In genomic region chr14:23569443-23570151, GRCh38 we compare ENCODE assay signal across 10 cellular contexts. TPM values are rescaled to one million over a fixed set of nuclear protein-coding genes. Genes with fewer than 3 reads are reported as not detected.
DNase-seq lines count a peak whose midpoint lies in the region; ATAC-seq and TF ChIP-seq lines count a peak whose summit lies in the region.
"Had no signal": no experiment of that assay in that cellular context is flagged by ENCODE, and none has a peak within 500 bp of the region (broad histone marks: within the 10 kb centered on the region; RNA-seq: fewer than 3 reads in every experiment).

No MANE protein-coding gene starts in this region.

- no peaks in the 10 kb centered on the region for H3K9me2 ChIP-seq in OCI-LY7 (ENCODE audit: insufficient read depth, low read length)

- BruUV-seq in OCI-LY7 (replicated peaks; lab: Mats Ljungman, UMichigan), result no TSS peak

- intact Hi-C loops in cardiac septum (cut with DNase I) (no loop called here), OCI-LY7 (cut with micrococcal nuclease; ENCODE audit: unreplicated experiment) (loop anchor here (10.0 kb wide), 1 partner anchor 795 kb away; the partner anchor contains the start of gene NFATC4)

- no peaks in the 10 kb centered on the region for H3K27me3 ChIP-seq in cardiac muscle cell

- no peaks in the 10 kb centered on the region for H3K36me3 ChIP-seq in cardiac muscle cell
- peaks cover 17% of the 10 kb centered on the region; the same call in 1 of the 2 replicates for H3K36me3 ChIP-seq in OCI-LY7 (ENCODE audit: insufficient read depth, low read length)
- H3K36me3 ChIP-seq: gastrocnemius medialis had no signal

- ATAC-seq in GM19351 (IDR thresholded peaks at IDR 0.05; ENCODE audit: unreplicated experiment), result no peak
- ATAC-seq: gastrocnemius medialis had no signal

- CTCF ChIA-PET in OCI-LY7 (lab: Charles Lee; ENCODE audit: unreplicated experiment), result interaction anchor here (1.2 kb wide), 1 partner anchor 26 kb away, joined by 3 read pairs; no protein-coding TSS in a partner anchor

- H3K4me1 ChIP-seq in cardiac muscle cell (ENCODE audit: low read depth) (peaks cover 14% of the 10 kb centered on the region), OCI-LY7 (ENCODE audit: insufficient read depth, low read length, poor library complexity, severe bottlenecking) (peaks cover 29% of the 10 kb centered on the region)
- H3K4me1 ChIP-seq: gastrocnemius medialis had no signal

- H2AFZ ChIP-seq in OCI-LY7 (ENCODE audit: low read length), result peak overlapping the region; percentile 37; the same call in 1 of the 2 replicates

- H3K9me3 ChIP-seq in cardiac muscle cell (ENCODE audit: low read depth) (no peaks in the 10 kb centered on the region), OCI-LY7 (ENCODE audit: low read length) (no peaks in the 10 kb centered on the region)
- H3K9me3 ChIP-seq: gastrocnemius medialis had no signal

- peak; percentile 25 to 35 for DNase-seq in cardiac muscle cell (ENCODE audit: low read depth in 1 of 2, low spot score in 1 of 2)
- no peak for DNase-seq in cardiac septum (ENCODE audit: low spot score)
- no peak for DNase-seq in OCI-LY7 (ENCODE audit: low spot score)
- no peak for DNase-seq in epithelial cell of proximal tubule (ENCODE audit: low read depth)
- peak; percentile 65 for DNase-seq in ureter (ENCODE audit: low spot score)
- DNase-seq in NOMO-1 treated with DMSO at 0.1 percent for 48 hours (lab: John Stamatoyannopoulos, UW; ENCODE audit: unreplicated experiment), result no peak
- no peak for DNase-seq in UCSD-AML1 (lab: John Stamatoyannopoulos, UW; ENCODE audit: unreplicated experiment)
- DNase-seq: activated B cell treated with CpG ODN at 0.5 μM for 24 hours had no signal

- H3K4me2 ChIP-seq in OCI-LY7 (ENCODE audit: low read length), result peak overlapping the region; percentile 96; the same call in 1 of the 2 replicates

- H3K27ac ChIP-seq in cardiac muscle cell, result no peak overlapping the region
- H3K27ac ChIP-seq in OCI-LY7 (ENCODE audit: low read depth, low read length, poor library complexity, severe bottlenecking), result no peak overlapping the region
- H3K27ac ChIP-seq: gastrocnemius medialis had no signal

- POLR2A ChIA-PET in OCI-LY7 (lab: Charles Lee), result no interaction called here

- TF ChIP-seq CTCF in cardiac muscle cell (IDR thresholded peaks at IDR 0.05; ENCODE audit: low read depth, low read length) (no peak), OCI-LY7 (conservative IDR thresholded peaks at IDR 0.05; ENCODE audit: low read length) (no peak), epithelial cell of proximal tubule (conservative IDR thresholded peaks at IDR 0.05; ENCODE audit: low read depth, low read length) (peak; percentile 3)

- H3K79me2 ChIP-seq in OCI-LY7 (ENCODE audit: insufficient read depth, low read depth, low read length), result peaks cover 9% of the 10 kb centered on the region; the same call in 1 of the 2 replicates

- no peaks in the 10 kb centered on the region; the same call in 1 of the 2 replicates for H4K20me1 ChIP-seq in OCI-LY7 (ENCODE audit: insufficient read depth, low read length)

- H3K4me3 ChIP-seq in cardiac muscle cell (no peak overlapping the region), OCI-LY7 (ENCODE audit: low read depth, low read length, poor library complexity, severe bottlenecking) (no peak overlapping the region), epithelial cell of proximal tubule (ENCODE audit: low read depth, low read length) (no peak overlapping the region)
- H3K4me3 ChIP-seq: gastrocnemius medialis had no signal

RNA-seq across cellular contexts. Expression of gene AP1G2, which starts 2.0 kb away (rescaled TPM):
- total RNA-seq in cardiac muscle cell (61.2 and 123 TPM in 2 replicates), cardiac septum (12.8 TPM), OCI-LY7 (2022) (209 and 235 TPM in 2 replicates), epithelial cell of proximal tubule (55.4 and 89.9 TPM in 2 replicates), ureter (248 TPM)
- 141 and 168 TPM in 2 replicates for polyA plus RNA-seq in cardiac muscle cell
- 110 and 129 TPM in 2 replicates for total RNA-seq in OCI-LY7 (2014; rRNA removed; shearing (Covaris generic))

RNA-seq across cellular contexts. Expression of gene JPH4, which starts 9.0 kb away (rescaled TPM):
- total RNA-seq in cardiac muscle cell (0.39 and 0.63 TPM in 2 replicates), cardiac septum (0.19 TPM), OCI-LY7 (2022) (not detected in 2 replicates), epithelial cell of proximal tubule (0.06 TPM in 1 of 2 replicates, not detected in the other), ureter (5.3 TPM)
- 0.53 and 1.4 TPM in 2 replicates for polyA plus RNA-seq in cardiac muscle cell
- total RNA-seq in OCI-LY7 (2014; rRNA removed; shearing (Covaris generic)), result not detected in 2 replicates

RNA-seq across cellular contexts. Expression of gene THTPA, which starts 13.5 kb away (rescaled TPM):
- 47.6 and 58.6 TPM in 2 replicates for total RNA-seq in cardiac muscle cell
- 31.3 and 45.2 TPM in 2 replicates for polyA plus RNA-seq in cardiac muscle cell
- total RNA-seq in cardiac septum, result 17.5 TPM
- total RNA-seq in OCI-LY7 (2014; rRNA removed; shearing (Covaris generic)), result 20.9 and 28.6 TPM in 2 replicates
- 15.4 and 16.9 TPM in 2 replicates for total RNA-seq in OCI-LY7 (2022)
- 10.4 and 37.2 TPM in 2 replicates for total RNA-seq in epithelial cell of proximal tubule
- 20.2 TPM for total RNA-seq in ureter

RNA-seq across cellular contexts. Expression of gene ZFHX2, which starts 18.0 kb away (rescaled TPM):
- total RNA-seq in cardiac muscle cell, result 3.9 and 4.2 TPM in 2 replicates
- polyA plus RNA-seq in cardiac muscle cell, result 5.6 TPM in 2 replicates
- 1.3 TPM for total RNA-seq in cardiac septum
- total RNA-seq in OCI-LY7 (2014; rRNA removed; shearing (Covaris generic)), result 0.60 and 0.62 TPM in 2 replicates
- 1.2 and 1.8 TPM in 2 replicates for total RNA-seq in OCI-LY7 (2022)
- total RNA-seq in epithelial cell of proximal tubule, result 0.58 and 0.81 TPM in 2 replicates
- 2.8 TPM for total RNA-seq in ureter

Comparison
In these comparisons a context has a peak if more than half of its experiments do, and no peak if none do; other contexts are left out.
1. DNase-seq: peak in cardiac muscle cell (2 of 2) and ureter (single experiment); none in cardiac septum (single experiment), OCI-LY7 (single experiment), epithelial cell of proximal tubule (single experiment), NOMO-1 treated with DMSO at 0.1 percent for 48 hours (single experiment) and UCSD-AML1 (single experiment).